1 cellular context compared by ENCODE assay signal in the genomic region with DNA sequence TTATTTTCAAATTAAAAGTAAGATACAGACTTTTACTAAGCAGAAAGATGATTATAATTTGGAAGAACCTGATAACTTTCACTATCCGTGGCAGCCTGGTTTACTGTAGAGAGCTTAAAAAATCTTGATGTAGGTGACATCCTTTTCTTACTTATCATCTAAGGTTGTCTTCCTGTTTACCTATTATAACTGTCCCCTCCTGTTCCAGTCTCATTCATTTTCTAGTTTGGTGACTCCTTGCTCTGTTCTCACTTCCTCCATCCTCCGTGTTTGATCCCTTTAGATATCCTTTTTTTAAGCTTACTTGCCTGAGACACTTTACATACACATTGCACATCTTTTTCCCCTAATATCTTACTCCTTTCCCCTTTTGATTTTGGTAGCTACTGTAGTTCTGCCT.
TF ChIP-seq lines count a peak whose summit lies in the region.

No MANE protein-coding gene starts in this region.

TF ChIP-seq in WTC11, 78 proteins besides CTCF, POLR2A, EP300 and RAD21 (continued from another document):
- TF ChIP-seq, protein P1, sequence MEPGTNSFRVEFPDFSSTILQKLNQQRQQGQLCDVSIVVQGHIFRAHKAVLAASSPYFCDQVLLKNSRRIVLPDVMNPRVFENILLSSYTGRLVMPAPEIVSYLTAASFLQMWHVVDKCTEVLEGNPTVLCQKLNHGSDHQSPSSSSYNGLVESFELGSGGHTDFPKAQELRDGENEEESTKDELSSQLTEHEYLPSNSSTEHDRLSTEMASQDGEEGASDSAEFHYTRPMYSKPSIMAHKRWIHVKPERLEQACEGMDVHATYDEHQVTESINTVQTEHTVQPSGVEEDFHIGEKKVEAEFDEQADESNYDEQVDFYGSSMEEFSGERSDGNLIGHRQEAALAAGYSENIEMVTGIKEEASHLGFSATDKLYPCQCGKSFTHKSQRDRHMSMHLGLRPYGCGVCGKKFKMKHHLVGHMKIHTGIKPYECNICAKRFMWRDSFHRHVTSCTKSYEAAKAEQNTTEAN (CRISPR knock-in tag; IDR thresholded peaks at IDR 0.05), result no peak
- TF ChIP-seq ZNF532 (CRISPR knock-in tag; IDR thresholded peaks at IDR 0.05; ENCODE audit: borderline replicate concordance), result no peak
- TF ChIP-seq OVOL2 (CRISPR knock-in tag; IDR thresholded peaks at IDR 0.05; ENCODE audit: borderline replicate concordance), result no peak
- no peak for TF ChIP-seq SP1 (CRISPR knock-in tag; conservative IDR thresholded peaks at IDR 0.05)
- TF ChIP-seq, protein P2, sequence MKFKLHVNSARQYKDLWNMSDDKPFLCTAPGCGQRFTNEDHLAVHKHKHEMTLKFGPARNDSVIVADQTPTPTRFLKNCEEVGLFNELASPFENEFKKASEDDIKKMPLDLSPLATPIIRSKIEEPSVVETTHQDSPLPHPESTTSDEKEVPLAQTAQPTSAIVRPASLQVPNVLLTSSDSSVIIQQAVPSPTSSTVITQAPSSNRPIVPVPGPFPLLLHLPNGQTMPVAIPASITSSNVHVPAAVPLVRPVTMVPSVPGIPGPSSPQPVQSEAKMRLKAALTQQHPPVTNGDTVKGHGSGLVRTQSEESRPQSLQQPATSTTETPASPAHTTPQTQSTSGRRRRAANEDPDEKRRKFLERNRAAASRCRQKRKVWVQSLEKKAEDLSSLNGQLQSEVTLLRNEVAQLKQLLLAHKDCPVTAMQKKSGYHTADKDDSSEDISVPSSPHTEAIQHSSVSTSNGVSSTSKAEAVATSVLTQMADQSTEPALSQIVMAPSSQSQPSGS (CRISPR knock-in tag; IDR thresholded peaks at IDR 0.05; ENCODE audit: borderline replicate concordance, low read depth), result no peak
TF ChIP-seq in WTC11: peak in this region for 0.
